1 cellular context compared by ENCODE assay signal in the genomic region with DNA sequence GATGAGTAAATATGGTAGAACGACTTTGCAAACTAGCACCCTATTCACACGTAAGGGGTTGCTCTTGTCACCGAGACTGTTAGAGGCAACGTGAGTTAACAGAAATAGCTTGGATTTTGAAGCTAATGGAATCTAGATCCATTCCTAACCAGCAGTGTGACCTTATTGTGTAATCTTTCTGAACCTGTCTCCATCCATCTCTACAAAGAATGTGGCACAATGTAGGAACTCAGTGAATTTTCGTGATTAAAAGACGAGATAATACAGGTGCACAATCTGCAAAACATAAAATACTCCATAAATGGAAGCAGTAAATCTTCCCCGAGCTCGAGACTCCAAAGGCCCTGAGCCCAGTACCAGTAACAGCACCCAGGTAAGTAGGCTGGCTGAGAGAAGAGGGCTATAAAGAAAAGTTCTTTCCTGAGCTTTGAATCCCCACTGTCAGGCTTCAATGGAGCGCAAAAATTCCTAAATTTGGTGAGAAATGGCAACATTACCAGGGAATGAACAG.
TF ChIP-seq lines count a peak whose summit lies in the region.

No MANE protein-coding gene starts in this region.

TF ChIP-seq in K562, 482 proteins besides CTCF, POLR2A, EP300 and RAD21 (continued from another document and continues in another):
- TF ChIP-seq, protein P1, sequence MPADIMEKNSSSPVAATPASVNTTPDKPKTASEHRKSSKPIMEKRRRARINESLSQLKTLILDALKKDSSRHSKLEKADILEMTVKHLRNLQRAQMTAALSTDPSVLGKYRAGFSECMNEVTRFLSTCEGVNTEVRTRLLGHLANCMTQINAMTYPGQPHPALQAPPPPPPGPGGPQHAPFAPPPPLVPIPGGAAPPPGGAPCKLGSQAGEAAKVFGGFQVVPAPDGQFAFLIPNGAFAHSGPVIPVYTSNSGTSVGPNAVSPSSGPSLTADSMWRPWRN (IDR thresholded peaks at IDR 0.05; ENCODE audit: low read depth) = 0 out of 2 replicates have a peak, but pooled peaks have one; percentile 13
- TF ChIP-seq IRF2 (CRISPR knock-in tag; IDR thresholded peaks at IDR 0.05) (no peak), ZNF175 (CRISPR knock-in tag; IDR thresholded peaks at IDR 0.05; ENCODE audit: low read depth) (peak; percentile 90), ZNF253 (CRISPR knock-in tag; conservative IDR thresholded peaks at IDR 0.05) (no peak), STAG1 (CRISPR knock-in tag; IDR thresholded peaks at IDR 0.05; ENCODE audit: borderline replicate concordance) (no peak), POLR3A (IDR thresholded peaks at IDR 0.05; ENCODE audit: borderline replicate concordance, extremely low read depth, insufficient read depth, insufficient read length) (no peak), FOXP1 (CRISPR knock-in tag; IDR thresholded peaks at IDR 0.05) (no peak), HDAC8 (tag; IDR thresholded peaks at IDR 0.05) (peak; percentile 63; the same call in 1 of the 2 replicates), FOS (IDR thresholded peaks at IDR 0.05; ENCODE audit: extremely low read depth, insufficient read length) (no peak), EHMT2 (IDR thresholded peaks at IDR 0.05) (no peak), BRD9 (IDR thresholded peaks at IDR 0.05; ENCODE audit: low read depth, partially characterized antibody) (peak; percentile 82), PTRF (tag; IDR thresholded peaks at IDR 0.05) (0 out of 2 replicates have a peak, but pooled peaks have one; percentile 25), NCOR1 (IDR thresholded peaks at IDR 0.05) (no peak), RCOR1 (IDR thresholded peaks at IDR 0.05; ENCODE audit: borderline replicate concordance in 1 of 2, low read depth in 2 of 2, low read length in 2 of 2) (no peak), KLF6 (CRISPR knock-in tag; IDR thresholded peaks at IDR 0.05; ENCODE audit: borderline replicate concordance) (peak; percentile 76; the same call in 1 of the 2 replicates), MIER1 (IDR thresholded peaks at IDR 0.05; ENCODE audit: low read depth) (no peak), MCM7 (IDR thresholded peaks at IDR 0.05) (no peak), PYGO2 (tag; IDR thresholded peaks at IDR 0.05) (no peak; the same call in 1 of the 2 replicates), SMAD3 (CRISPR knock-in tag; conservative IDR thresholded peaks at IDR 0.05) (no peak), EP400 (IDR thresholded peaks at IDR 0.05) (no peak), STAT5B (CRISPR knock-in tag; IDR thresholded peaks at IDR 0.05) (no peak), HDAC6 (IDR thresholded peaks at IDR 0.05; ENCODE audit: low read depth, low read length) (no peak), CBFA2T3 (IDR thresholded peaks at IDR 0.05) (peak; percentile 5; the same call in 1 of the 2 replicates), KDM1A (IDR thresholded peaks at IDR 0.05) (no peak), ZNF79 (CRISPR knock-in tag; IDR thresholded peaks at IDR 0.05; ENCODE audit: low read depth) (0 out of 2 replicates have a peak, but pooled peaks have one; percentile 5), FOXM1 (IDR thresholded peaks at IDR 0.05; ENCODE audit: low read depth) (no peak), FOXM1 (CRISPR knock-in tag; IDR thresholded peaks at IDR 0.05; ENCODE audit: low read depth) (no peak; the same call in 1 of the 2 replicates), ZNF444 (CRISPR knock-in tag; IDR thresholded peaks at IDR 0.05) (no peak), SMC3 (conservative IDR thresholded peaks at IDR 0.05; ENCODE audit: insufficient read depth, low read depth, low read length) (no peak), SIX5 (IDR thresholded peaks at IDR 0.05; ENCODE audit: borderline replicate concordance in 1 of 2, insufficient read depth in 1 of 2, low read depth in 1 of 2, low read length in 2 of 2) (no peak), NR3C1 (CRISPR knock-in tag; IDR thresholded peaks at IDR 0.05) (no peak), ZNF764 (CRISPR knock-in tag; IDR thresholded peaks at IDR 0.05; ENCODE audit: low read depth) (no peak), NFE2 (IDR thresholded peaks at IDR 0.05; ENCODE audit: low read depth) (no peak), ARID2 (IDR thresholded peaks at IDR 0.05) (no peak), ZNF347 (CRISPR knock-in tag; IDR thresholded peaks at IDR 0.05; ENCODE audit: low read depth) (no peak), MECOM (CRISPR knock-in tag; IDR thresholded peaks at IDR 0.05) (0 out of 2 replicates have a peak, but pooled peaks have one; percentile 20), NCOA4 (IDR thresholded peaks at IDR 0.05; ENCODE audit: partially characterized antibody) (no peak), ZNF586 (CRISPR knock-in tag; conservative IDR thresholded peaks at IDR 0.05) (no peak), ZNF668 (CRISPR knock-in tag; IDR thresholded peaks at IDR 0.05) (peak; percentile 61; the same call in 1 of the 2 replicates), KDM4B (IDR thresholded peaks at IDR 0.05; ENCODE audit: borderline replicate concordance in 2 of 2, low read depth in 1 of 2) (no peak), SMARCE1 (IDR thresholded peaks at IDR 0.05) (no peak; the same call in 1 of the 2 replicates), SMAD4 (CRISPR knock-in tag; conservative IDR thresholded peaks at IDR 0.05) (peak; percentile 76; the same call in 1 of the 2 replicates), RREB1 (CRISPR knock-in tag; IDR thresholded peaks at IDR 0.05) (0 out of 2 replicates have a peak, but pooled peaks have one; percentile 9), CREB1 (IDR thresholded peaks at IDR 0.05) (no peak), CREB1 (CRISPR knock-in tag; IDR thresholded peaks at IDR 0.05) (no peak), ESRRB (CRISPR knock-in tag; IDR thresholded peaks at IDR 0.05; ENCODE audit: borderline replicate concordance) (no peak), GABPA (tag; conservative IDR thresholded peaks at IDR 0.05; ENCODE audit: low read depth) (no peak), RBM39 (optimal IDR thresholded peaks at IDR 0.05; ENCODE audit: low read depth, low read length) (peak; percentile 67), NELFE (IDR thresholded peaks at IDR 0.05; ENCODE audit: insufficient read depth, insufficient read length) (no peak)
- TF ChIP-seq, protein P2, sequence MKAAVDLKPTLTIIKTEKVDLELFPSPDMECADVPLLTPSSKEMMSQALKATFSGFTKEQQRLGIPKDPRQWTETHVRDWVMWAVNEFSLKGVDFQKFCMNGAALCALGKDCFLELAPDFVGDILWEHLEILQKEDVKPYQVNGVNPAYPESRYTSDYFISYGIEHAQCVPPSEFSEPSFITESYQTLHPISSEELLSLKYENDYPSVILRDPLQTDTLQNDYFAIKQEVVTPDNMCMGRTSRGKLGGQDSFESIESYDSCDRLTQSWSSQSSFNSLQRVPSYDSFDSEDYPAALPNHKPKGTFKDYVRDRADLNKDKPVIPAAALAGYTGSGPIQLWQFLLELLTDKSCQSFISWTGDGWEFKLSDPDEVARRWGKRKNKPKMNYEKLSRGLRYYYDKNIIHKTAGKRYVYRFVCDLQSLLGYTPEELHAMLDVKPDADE (conservative IDR thresholded peaks at IDR 0.05; ENCODE audit: control insufficient read depth, low read depth, low read length) = no peak
- TF ChIP-seq, protein P3, sequence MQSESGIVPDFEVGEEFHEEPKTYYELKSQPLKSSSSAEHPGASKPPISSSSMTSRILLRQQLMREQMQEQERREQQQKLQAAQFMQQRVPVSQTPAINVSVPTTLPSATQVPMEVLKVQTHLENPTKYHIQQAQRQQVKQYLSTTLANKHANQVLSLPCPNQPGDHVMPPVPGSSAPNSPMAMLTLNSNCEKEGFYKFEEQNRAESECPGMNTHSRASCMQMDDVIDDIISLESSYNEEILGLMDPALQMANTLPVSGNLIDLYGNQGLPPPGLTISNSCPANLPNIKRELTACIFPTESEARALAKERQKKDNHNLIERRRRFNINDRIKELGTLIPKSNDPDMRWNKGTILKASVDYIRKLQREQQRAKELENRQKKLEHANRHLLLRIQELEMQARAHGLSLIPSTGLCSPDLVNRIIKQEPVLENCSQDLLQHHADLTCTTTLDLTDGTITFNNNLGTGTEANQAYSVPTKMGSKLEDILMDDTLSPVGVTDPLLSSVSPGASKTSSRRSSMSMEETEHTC (IDR thresholded peaks at IDR 0.05) = no peak
- TF ChIP-seq, protein P4, sequence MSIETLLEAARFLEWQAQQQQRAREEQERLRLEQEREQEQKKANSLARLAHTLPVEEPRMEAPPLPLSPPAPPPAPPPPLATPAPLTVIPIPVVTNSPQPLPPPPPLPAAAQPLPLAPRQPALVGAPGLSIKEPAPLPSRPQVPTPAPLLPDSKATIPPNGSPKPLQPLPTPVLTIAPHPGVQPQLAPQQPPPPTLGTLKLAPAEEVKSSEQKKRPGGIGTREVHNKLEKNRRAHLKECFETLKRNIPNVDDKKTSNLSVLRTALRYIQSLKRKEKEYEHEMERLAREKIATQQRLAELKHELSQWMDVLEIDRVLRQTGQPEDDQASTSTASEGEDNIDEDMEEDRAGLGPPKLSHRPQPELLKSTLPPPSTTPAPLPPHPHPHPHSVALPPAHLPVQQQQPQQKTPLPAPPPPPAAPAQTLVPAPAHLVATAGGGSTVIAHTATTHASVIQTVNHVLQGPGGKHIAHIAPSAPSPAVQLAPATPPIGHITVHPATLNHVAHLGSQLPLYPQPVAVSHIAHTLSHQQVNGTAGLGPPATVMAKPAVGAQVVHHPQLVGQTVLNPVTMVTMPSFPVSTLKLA (conservative IDR thresholded peaks at IDR 0.05) = no peak
- TF ChIP-seq, protein P5, sequence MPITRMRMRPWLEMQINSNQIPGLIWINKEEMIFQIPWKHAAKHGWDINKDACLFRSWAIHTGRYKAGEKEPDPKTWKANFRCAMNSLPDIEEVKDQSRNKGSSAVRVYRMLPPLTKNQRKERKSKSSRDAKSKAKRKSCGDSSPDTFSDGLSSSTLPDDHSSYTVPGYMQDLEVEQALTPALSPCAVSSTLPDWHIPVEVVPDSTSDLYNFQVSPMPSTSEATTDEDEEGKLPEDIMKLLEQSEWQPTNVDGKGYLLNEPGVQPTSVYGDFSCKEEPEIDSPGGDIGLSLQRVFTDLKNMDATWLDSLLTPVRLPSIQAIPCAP (CRISPR knock-in tag; IDR thresholded peaks at IDR 0.05; ENCODE audit: borderline replicate concordance) = 0 out of 2 replicates have a peak, but pooled peaks have one; percentile 22
- TF ChIP-seq, protein P6, sequence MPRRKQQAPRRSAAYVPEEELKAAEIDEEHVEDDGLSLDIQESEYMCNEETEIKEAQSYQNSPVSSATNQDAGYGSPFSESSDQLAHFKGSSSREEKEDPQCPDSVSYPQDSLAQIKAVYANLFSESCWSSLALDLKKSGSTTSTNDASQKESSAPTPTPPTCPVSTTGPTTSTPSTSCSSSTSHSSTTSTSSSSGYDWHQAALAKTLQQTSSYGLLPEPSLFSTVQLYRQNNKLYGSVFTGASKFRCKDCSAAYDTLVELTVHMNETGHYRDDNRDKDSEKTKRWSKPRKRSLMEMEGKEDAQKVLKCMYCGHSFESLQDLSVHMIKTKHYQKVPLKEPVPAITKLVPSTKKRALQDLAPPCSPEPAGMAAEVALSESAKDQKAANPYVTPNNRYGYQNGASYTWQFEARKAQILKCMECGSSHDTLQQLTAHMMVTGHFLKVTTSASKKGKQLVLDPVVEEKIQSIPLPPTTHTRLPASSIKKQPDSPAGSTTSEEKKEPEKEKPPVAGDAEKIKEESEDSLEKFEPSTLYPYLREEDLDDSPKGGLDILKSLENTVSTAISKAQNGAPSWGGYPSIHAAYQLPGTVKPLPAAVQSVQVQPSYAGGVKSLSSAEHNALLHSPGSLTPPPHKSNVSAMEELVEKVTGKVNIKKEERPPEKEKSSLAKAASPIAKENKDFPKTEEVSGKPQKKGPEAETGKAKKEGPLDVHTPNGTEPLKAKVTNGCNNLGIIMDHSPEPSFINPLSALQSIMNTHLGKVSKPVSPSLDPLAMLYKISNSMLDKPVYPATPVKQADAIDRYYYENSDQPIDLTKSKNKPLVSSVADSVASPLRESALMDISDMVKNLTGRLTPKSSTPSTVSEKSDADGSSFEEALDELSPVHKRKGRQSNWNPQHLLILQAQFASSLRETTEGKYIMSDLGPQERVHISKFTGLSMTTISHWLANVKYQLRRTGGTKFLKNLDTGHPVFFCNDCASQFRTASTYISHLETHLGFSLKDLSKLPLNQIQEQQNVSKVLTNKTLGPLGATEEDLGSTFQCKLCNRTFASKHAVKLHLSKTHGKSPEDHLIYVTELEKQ (CRISPR knock-in tag; IDR thresholded peaks at IDR 0.05) = 0 out of 2 replicates have a peak, but pooled peaks have one; percentile 51
- TF ChIP-seq, protein P7, sequence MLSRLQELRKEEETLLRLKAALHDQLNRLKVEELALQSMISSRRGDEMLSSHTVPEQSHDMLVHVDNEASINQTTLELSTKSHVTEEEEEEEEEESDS (CRISPR knock-in tag; IDR thresholded peaks at IDR 0.05) = no peak
